Comparison of ENCODE assay signal across 19 cellular contexts in genomic region chr20:2741881-2742280, GRCh38. TPM values are rescaled to one million over a fixed set of nuclear protein-coding genes. Genes with fewer than 3 reads are reported as not detected.
DNase-seq lines count a peak whose midpoint lies in the region; ATAC-seq, FAIRE-seq and TF ChIP-seq lines count a peak whose summit lies in the region.
"Had no signal": no experiment of that assay in that cellular context is flagged by ENCODE, and none has a peak within 500 bp of the region (broad histone marks: within the 10 kb centered on the region; RNA-seq: fewer than 3 reads in every experiment).

No MANE protein-coding gene starts in this region.

- no peaks in the 10 kb centered on the region for H4K20me1 ChIP-seq in PC-9 (ENCODE audit: insufficient read depth)

- peak overlapping the region; percentile 76 for H3K4me3 ChIP-seq in CD4-positive, CD25-positive, alpha-beta regulatory T cell (ENCODE audit: low read depth, low read length)
- no peak overlapping the region for H3K4me3 ChIP-seq in PC-9
- H3K4me3 ChIP-seq: lower lobe of right lung, upper lobe of left lung had no signal

- no peak for ATAC-seq in CD4-positive, CD25-positive, alpha-beta regulatory T cell (ENCODE audit: low read depth in 2 of 2)
- peak; percentile 27 for ATAC-seq in activated CD8-positive, alpha-beta T cell treated with anti-CD3 and anti-CD28 coated beads, Interleukin-2, amount 10 ng/mL, durations not matched to agents 7 days and 5 days
- no peak for ATAC-seq in HG03571 (IDR thresholded peaks at IDR 0.05; ENCODE audit: unreplicated experiment)

- DNase-seq in activated CD4-positive, alpha-beta T cell treated with anti-CD3 and anti-CD28 coated beads, Interleukin-2, amount 10 ng/mL, durations not matched to agents 24 days and 14 days = peak; percentile 67
- no peak for DNase-seq in activated CD4-positive, alpha-beta T cell treated with anti-CD3 and anti-CD28 coated beads, Interleukin-2, amount 50 U/mL, for 4 hours
- DNase-seq in CD4-positive, CD25-positive, alpha-beta regulatory T cell = no peak
- peak; percentile 21 for DNase-seq in activated CD8-positive, alpha-beta T cell treated with anti-CD3 and anti-CD28 coated beads, Interleukin-2, amount 10 ng/mL, durations not matched to agents 7 days and 5 days
- DNase-seq in immature natural killer cell (no peak), PC-9 (no peak), D721Med (ENCODE audit: insufficient read length, low spot score) (no peak)
- DNase-seq: activated CD4-positive, alpha-beta T cell treated with anti-CD3 and anti-CD28 coated beads, Interleukin-2, amount 50 U/mL, for 1 hour; activated gamma-delta T cell; BE2C; DMS153; kidney; lower lobe of right lung; NCI-H1417 treated with DMSO at 0.1 percent for 48 hours; NCI-H526 treated with DMSO at 0.1 percent for 48 hours; retina; upper lobe of left lung had no signal

- H2AFZ ChIP-seq in PC-9 = no peak overlapping the region

- peak overlapping the region; percentile 68 for H3K27ac Mint-ChIP-seq in activated CD4-positive, alpha-beta T cell treated with anti-CD3 and anti-CD28 coated beads, Interleukin-2, amount 10 ng/mL, durations not matched to agents 24 days and 14 days
- peak overlapping the region; percentile 93 to 99 (median 94) for H3K27ac Mint-ChIP-seq in CD4-positive, CD25-positive, alpha-beta regulatory T cell
- H3K27ac Mint-ChIP-seq in activated CD8-positive, alpha-beta T cell treated with anti-CD3 and anti-CD28 coated beads, Interleukin-2, amount 10 ng/mL, durations not matched to agents 7 days and 5 days = peak overlapping the region; percentile 82
- peak overlapping the region; percentile 93 to 100 (median 98) for H3K27ac Mint-ChIP-seq in immature natural killer cell

- no peaks in the 10 kb centered on the region for H3K9me3 ChIP-seq in CD4-positive, CD25-positive, alpha-beta regulatory T cell (ENCODE audit: control insufficient read depth in 2 of 2, low read length in 2 of 2)
- H3K9me3 ChIP-seq in PC-9 (ENCODE audit: insufficient read depth, low read depth) = no peaks in the 10 kb centered on the region
- H3K9me3 ChIP-seq: BE2C, lower lobe of right lung, upper lobe of left lung had no signal

- no peak for FAIRE-seq in D721Med (lab: Jason Lieb, UNC)
- FAIRE-seq: kidney had no signal

- no peak overlapping the region for H3K4me2 ChIP-seq in PC-9

- H3F3A ChIP-seq in PC-9 (ENCODE audit: insufficient read depth, low read depth) = no peaks in the 10 kb centered on the region

- CTCF ChIA-PET in activated CD8-positive, alpha-beta T cell treated with anti-CD3 and anti-CD28 coated beads, Interleukin-2, amount 10 ng/mL, durations not matched to agents 7 days and 5 days (lab: Charles Lee) = interaction anchor here (0.7 to 5.1 kb wide), 17 partner anchors 11 to 270 kb away, joined by 3 to 140 read pairs (median 7); partner anchors contain the start of gene NOP56
- CTCF ChIA-PET in PC-9 (lab: Charles Lee) = interaction anchor here (0.5 kb wide), 1 partner anchor 413 kb away, joined by 4 read pairs; no protein-coding TSS in a partner anchor

- POLR2A ChIA-PET in activated CD8-positive, alpha-beta T cell treated with anti-CD3 and anti-CD28 coated beads, Interleukin-2, amount 10 ng/mL, durations not matched to agents 7 days and 5 days (lab: Charles Lee) = interaction anchor here (1.0 to 2.4 kb wide), 3 partner anchors 12 to 78 kb away, joined by 4 to 13 read pairs (median 5); partner anchors contain the start of gene IDH3B
- POLR2A ChIA-PET in PC-9 (lab: Charles Lee; ENCODE audit: unreplicated experiment) = no interaction called here

- peaks cover 11% of the 10 kb centered on the region for H3K27me3 Mint-ChIP-seq in activated CD4-positive, alpha-beta T cell treated with anti-CD3 and anti-CD28 coated beads, Interleukin-2, amount 10 ng/mL, durations not matched to agents 24 days and 14 days
- H3K27me3 Mint-ChIP-seq in CD4-positive, CD25-positive, alpha-beta regulatory T cell = peaks cover 8% of the 10 kb centered on the region
- peaks cover 10% of the 10 kb centered on the region for H3K27me3 Mint-ChIP-seq in activated CD8-positive, alpha-beta T cell treated with anti-CD3 and anti-CD28 coated beads, Interleukin-2, amount 10 ng/mL, durations not matched to agents 7 days and 5 days (ENCODE audit: low read depth)
- H3K27me3 Mint-ChIP-seq in immature natural killer cell (ENCODE audit: low read depth in 3 of 3) = peaks cover 3 to 10% (median 3%) of the 10 kb centered on the region in 3 donors

- peak overlapping the region; percentile 56 for H3K4me3 Mint-ChIP-seq in activated CD4-positive, alpha-beta T cell treated with anti-CD3 and anti-CD28 coated beads, Interleukin-2, amount 10 ng/mL, durations not matched to agents 24 days and 14 days
- H3K4me3 Mint-ChIP-seq in CD4-positive, CD25-positive, alpha-beta regulatory T cell = peak overlapping the region; percentile 51 to 78 (median 62)
- no peak overlapping the region for H3K4me3 Mint-ChIP-seq in activated CD8-positive, alpha-beta T cell treated with anti-CD3 and anti-CD28 coated beads, Interleukin-2, amount 10 ng/mL, durations not matched to agents 7 days and 5 days
- H3K4me3 Mint-ChIP-seq in immature natural killer cell = peak overlapping the region; percentile 68 to 95 (median 80)

- H3K9me3 Mint-ChIP-seq in activated CD4-positive, alpha-beta T cell treated with anti-CD3 and anti-CD28 coated beads, Interleukin-2, amount 10 ng/mL, durations not matched to agents 24 days and 14 days = no peaks in the 10 kb centered on the region
- no peaks in the 10 kb centered on the region for H3K9me3 Mint-ChIP-seq in CD4-positive, CD25-positive, alpha-beta regulatory T cell
- no peaks in the 10 kb centered on the region for H3K9me3 Mint-ChIP-seq in activated CD8-positive, alpha-beta T cell treated with anti-CD3 and anti-CD28 coated beads, Interleukin-2, amount 10 ng/mL, durations not matched to agents 7 days and 5 days (ENCODE audit: insufficient read depth)
- H3K9me3 Mint-ChIP-seq in immature natural killer cell = no peaks in the 10 kb centered on the region

- no peaks in the 10 kb centered on the region for H3K36me3 Mint-ChIP-seq in activated CD4-positive, alpha-beta T cell treated with anti-CD3 and anti-CD28 coated beads, Interleukin-2, amount 10 ng/mL, durations not matched to agents 24 days and 14 days (ENCODE audit: low read depth)
- no peaks in the 10 kb centered on the region for H3K36me3 Mint-ChIP-seq in CD4-positive, CD25-positive, alpha-beta regulatory T cell
- H3K36me3 Mint-ChIP-seq in activated CD8-positive, alpha-beta T cell treated with anti-CD3 and anti-CD28 coated beads, Interleukin-2, amount 10 ng/mL, durations not matched to agents 7 days and 5 days (ENCODE audit: low read depth) = no peaks in the 10 kb centered on the region
- no peaks in the 10 kb centered on the region for H3K36me3 Mint-ChIP-seq in immature natural killer cell

- TF ChIP-seq CTCF in PC-9 (conservative IDR thresholded peaks at IDR 0.05) (no peak), D721Med (IDR thresholded peaks at IDR 0.05; ENCODE audit: insufficient read depth, missing control alignments) (no peak)

- H3K9me2 ChIP-seq in PC-9 (ENCODE audit: insufficient read depth) = no peaks in the 10 kb centered on the region

- H3K27me3 ChIP-seq in CD4-positive, CD25-positive, alpha-beta regulatory T cell (ENCODE audit: control insufficient read depth, insufficient read depth, low read length) = no peaks in the 10 kb centered on the region
- peaks cover 61% of the 10 kb centered on the region for H3K27me3 ChIP-seq in PC-9 (ENCODE audit: insufficient read depth, low read depth)
- H3K27me3 ChIP-seq: BE2C, upper lobe of left lung had no signal

- BruUV-seq in PC-9 (replicated peaks; lab: Mats Ljungman, UMichigan) = no TSS peak

- peak overlapping the region; percentile 63 for H3K27ac ChIP-seq in CD4-positive, CD25-positive, alpha-beta regulatory T cell (ENCODE audit: insufficient read depth, low read length, poor library complexity, severe bottlenecking)
- no peak overlapping the region for H3K27ac ChIP-seq in PC-9
- H3K27ac ChIP-seq: lower lobe of right lung, upper lobe of left lung had no signal

- no peaks in the 10 kb centered on the region for H3K36me3 ChIP-seq in CD4-positive, CD25-positive, alpha-beta regulatory T cell (ENCODE audit: control insufficient read depth, insufficient read depth, low read length)
- H3K36me3 ChIP-seq in PC-9 (ENCODE audit: low read depth) = no peaks in the 10 kb centered on the region
- H3K36me3 ChIP-seq: BE2C, lower lobe of right lung, upper lobe of left lung had no signal

- intact Hi-C loops in activated CD4-positive, alpha-beta T cell treated with anti-CD3 and anti-CD28 coated beads, Interleukin-2, amount 10 ng/mL, durations not matched to agents 24 days and 14 days (cut with micrococcal nuclease) = no loop called here
- intact Hi-C loops in PC-9 (cut with micrococcal nuclease; ENCODE audit: unreplicated experiment) = no loop called here

- H3K4me1 Mint-ChIP-seq in activated CD4-positive, alpha-beta T cell treated with anti-CD3 and anti-CD28 coated beads, Interleukin-2, amount 10 ng/mL, durations not matched to agents 24 days and 14 days = peaks cover 31% of the 10 kb centered on the region
- peaks cover 11 to 56% (median 38%) of the 10 kb centered on the region in 4 donors for H3K4me1 Mint-ChIP-seq in CD4-positive, CD25-positive, alpha-beta regulatory T cell
- H3K4me1 Mint-ChIP-seq in activated CD8-positive, alpha-beta T cell treated with anti-CD3 and anti-CD28 coated beads, Interleukin-2, amount 10 ng/mL, durations not matched to agents 7 days and 5 days (ENCODE audit: low read depth) = peaks cover 32% of the 10 kb centered on the region
- H3K4me1 Mint-ChIP-seq in immature natural killer cell = peaks cover 71 to 72% of the 10 kb centered on the region in 2 donors

- no peaks in the 10 kb centered on the region for H3K79me2 ChIP-seq in PC-9 (ENCODE audit: low read depth)

- H3K4me1 ChIP-seq in CD4-positive, CD25-positive, alpha-beta regulatory T cell (ENCODE audit: control insufficient read depth, insufficient read depth, low read length, poor library complexity, severe bottlenecking) = peaks cover 29% of the 10 kb centered on the region
- no peaks in the 10 kb centered on the region for H3K4me1 ChIP-seq in PC-9 (replicated peaks; ENCODE audit: insufficient read depth)
- H3K4me1 ChIP-seq: BE2C, lower lobe of right lung had no signal

RNA-seq across cellular contexts. Expression of gene EBF4, which starts 49.3 kb away (rescaled TPM):
- total RNA-seq in activated CD4-positive, alpha-beta T cell treated with anti-CD3 and anti-CD28 coated beads, Interleukin-2, amount 10 ng/mL, durations not matched to agents 24 days and 14 days = 7.3 and 7.6 TPM in 2 replicates
- 1.8 TPM for total RNA-seq in CD4-positive, CD25-positive, alpha-beta regulatory T cell
- polyA plus RNA-seq in CD4-positive, CD25-positive, alpha-beta regulatory T cell = under 1 TPM in 2 of 4 donors, not detected in 2; 0.36 to 0.76 TPM
- total RNA-seq in activated CD8-positive, alpha-beta T cell treated with anti-CD3 and anti-CD28 coated beads, Interleukin-2, amount 10 ng/mL, durations not matched to agents 7 days and 5 days = not detected
- 1 to 10 TPM; 1.3 to 1.8 (median 1.7) TPM for polyA plus RNA-seq in immature natural killer cell
- 4.9 and 5.1 TPM in 2 replicates for total RNA-seq in PC-9 (2021)

RNA-seq across cellular contexts. Expression of gene CPXM1, which starts 58.5 kb away (rescaled TPM):
- 0.14 and 0.38 TPM in 2 replicates for total RNA-seq in activated CD4-positive, alpha-beta T cell treated with anti-CD3 and anti-CD28 coated beads, Interleukin-2, amount 10 ng/mL, durations not matched to agents 24 days and 14 days
- 1.2 TPM for total RNA-seq in CD4-positive, CD25-positive, alpha-beta regulatory T cell
- under 1 TPM in 1 of 4 donors, not detected in 3; 0.10 TPM for polyA plus RNA-seq in CD4-positive, CD25-positive, alpha-beta regulatory T cell
- total RNA-seq in activated CD8-positive, alpha-beta T cell treated with anti-CD3 and anti-CD28 coated beads, Interleukin-2, amount 10 ng/mL, durations not matched to agents 7 days and 5 days = under 1 TPM; 0.11 to 0.26 TPM
- polyA plus RNA-seq in immature natural killer cell = 1 to 10 TPM in 1 of 3 donors, under 1 TPM in 1, not detected in 1; 0.74 to 1.2 TPM
- total RNA-seq in PC-9 (2021) = not detected in 2 replicates
- total RNA-seq: A172 had no signal

Comparison
In these comparisons a context has a peak if more than half of its experiments do, and no peak if none do; other contexts are left out.
1. DNase-seq: peak in activated CD4-positive, alpha-beta T cell treated with anti-CD3 and anti-CD28 coated beads, Interleukin-2, amount 10 ng/mL, durations not matched to agents 24 days and 14 days (single experiment) and activated CD8-positive, alpha-beta T cell treated with anti-CD3 and anti-CD28 coated beads, Interleukin-2, amount 10 ng/mL, durations not matched to agents 7 days and 5 days (single experiment); none in activated CD4-positive, alpha-beta T cell treated with anti-CD3 and anti-CD28 coated beads, Interleukin-2, amount 50 U/mL, for 4 hours (0 of 2), CD4-positive, CD25-positive, alpha-beta regulatory T cell (0 of 3), immature natural killer cell (0 of 3), PC-9 (0 of 2) and D721Med (single experiment).
2. Peak in every context shown above with its lines, with median percentiles within 50 percentile points of each other: H3K27ac Mint-ChIP-seq.